12 cellular contexts compared by ENCODE assay signal in genomic region chr11:86551693-86552092, GRCh38.
A peak's percentile ranks its signal among the peaks of the same experiment; 100 is the strongest.
DNase-seq lines count a peak whose midpoint lies in the region; ATAC-seq, FAIRE-seq and TF ChIP-seq lines count a peak whose summit lies in the region.
"Had no signal": no experiment of that assay in that cellular context is flagged by ENCODE, and none has a peak within 500 bp of the region (broad histone marks: within the 10 kb centered on the region; RNA-seq: fewer than 3 reads in every experiment).

No MANE protein-coding gene starts in this region.

- TF ChIP-seq EP300 in K562 (IDR thresholded peaks at IDR 0.05; ENCODE audit: low read length), result no peak

- no peak overlapping the region for H3K4me2 ChIP-seq in K562 (ENCODE audit: insufficient read depth, low read length)

- no peaks in the 10 kb centered on the region for H3K79me2 ChIP-seq in K562 (ENCODE audit: control insufficient read depth, insufficient read depth, low read length)

- FAIRE-seq in K562 (lab: Jason Lieb, UNC), result no peak
- FAIRE-seq: H1 had no signal

- TF ChIP-seq POLR2A in K562 (conservative IDR thresholded peaks at IDR 0.05), result no peak

- H3K27ac ChIP-seq in K562 (ENCODE audit: extremely low read depth, low read depth, low read length) (no peak overlapping the region), mucosa of rectum (ENCODE audit: low read depth in 2 of 2, low read length in 2 of 2) (peak overlapping the region; percentile 32 to 68)
- H3K27ac ChIP-seq: C4-2B, neutrophil had no signal

- 0 out of 2 replicates have a peak, but pooled peaks cover 3% of the 10 kb centered on the region for H4K20me1 ChIP-seq in K562 (replicated peaks; ENCODE audit: control insufficient read depth, insufficient read depth, low read length)

- CTCF ChIA-PET in K562 (lab: Yijun Ruan, JAX; ENCODE audit: low intra/inter-chr PET ratio), result interaction anchor here (0.6 kb wide), 1 partner anchor 56 kb away, joined by 3 read pairs; no protein-coding TSS in a partner anchor

- H3K4me3 ChIP-seq in K562, result no peak overlapping the region
- no peak overlapping the region for H3K4me3 ChIP-seq in mucosa of rectum (ENCODE audit: low read length in 2 of 2)

- WGBS in K562 (ENCODE audit: insufficient coverage, low coverage, missing lambda C conversion rate), result 16% methylated on average over 3 of the region's 3 CpGs

- H3K36me3 ChIP-seq in K562 (ENCODE audit: control insufficient read depth, insufficient read depth, low read length), result no peaks in the 10 kb centered on the region
- H3K36me3 ChIP-seq in mucosa of rectum (ENCODE audit: control insufficient read depth in 2 of 2, insufficient read depth in 2 of 2, low read length in 2 of 2), result no peaks in the 10 kb centered on the region
- H3K36me3 ChIP-seq: neutrophil had no signal

- H3K4me1 ChIP-seq in K562 (replicated peaks in 1 of 2; ENCODE audit: control insufficient read depth in 2 of 2, insufficient read depth in 2 of 2, low read length in 2 of 2), result peaks cover 0 to 10% of the 10 kb centered on the region in 2 experiments; a peak in 3 of 5 replicates
- peaks cover 6 to 23% of the 10 kb centered on the region in 2 donors for H3K4me1 ChIP-seq in mucosa of rectum (ENCODE audit: control insufficient read depth in 2 of 2, insufficient read depth in 2 of 2, low read length in 2 of 2)

- H2AFZ ChIP-seq in K562 (ENCODE audit: low read depth, low read length), result no peak overlapping the region

- peak; percentile 1 for DNase-seq in D341Med (ENCODE audit: low spot score)
- DNase-seq in K562 (ENCODE audit: extremely low read depth in 1 of 4, low spot score in 3 of 4), result no peak
- DNase-seq in HUDEP-2 (lab: John Stamatoyannopoulos, UW; ENCODE audit: unreplicated experiment in 76 of 76), result no peak
- DNase-seq in activated CD8-positive, alpha-beta memory T cell treated with anti-CD3 and anti-CD28 coated beads, Interleukin-2, amount 50 U/mL, for 4 hours, result no peak
- no peak for DNase-seq in NCI-H1417 (lab: John Stamatoyannopoulos, UW)
- no peak for DNase-seq in EL
- DNase-seq: NCI-H2171 treated with DMSO at 0.1 percent for 48 hours had no signal

- TF ChIP-seq CTCF in K562 (IDR thresholded peaks at IDR 0.05 in 2 of 3, conservative IDR thresholded peaks at IDR 0.05 in 1 of 3; ENCODE audit: insufficient read depth in 2 of 3, low read depth in 1 of 3, low read length in 3 of 3), result no peak

- no peaks in the 10 kb centered on the region for H3K9me1 ChIP-seq in K562 (ENCODE audit: control insufficient read depth, insufficient read depth, low read length)

- H3K9me3 ChIP-seq in K562 (replicated peaks; ENCODE audit: control insufficient read depth, insufficient read depth, low read depth, low read length) (no peaks in the 10 kb centered on the region), mucosa of rectum (ENCODE audit: control insufficient read depth in 2 of 2, low read length in 2 of 2) (no peaks in the 10 kb centered on the region)
- H3K9me3 ChIP-seq: neutrophil had no signal

- BruUV-seq in K562 (replicated peaks; lab: Mats Ljungman, UMichigan), result no TSS peak

- POLR2A ChIA-PET in K562 (lab: Yijun Ruan, JAX), result interaction anchor here (0.6 kb wide), 1 partner anchor 25 kb away, joined by 4 read pairs; no protein-coding TSS in a partner anchor

- intact Hi-C loops in K562 (cut with micrococcal nuclease), result no loop called here

- H3K27me3 ChIP-seq in K562 (ENCODE audit: control insufficient read depth in 2 of 2, insufficient read depth in 2 of 2, low read length in 2 of 2) (peaks cover 13 to 45% of the 10 kb centered on the region in 2 experiments), mucosa of rectum (ENCODE audit: control insufficient read depth in 2 of 2, insufficient read depth in 2 of 2, low read length in 2 of 2) (no peaks in the 10 kb centered on the region)
- H3K27me3 ChIP-seq: neutrophil had no signal

- no peak for TF ChIP-seq RAD21 in K562 (CRISPR knock-in tag; conservative IDR thresholded peaks at IDR 0.05 in 1 of 2, IDR thresholded peaks at IDR 0.05 in 1 of 2)

- no peak overlapping the region for H3K9ac ChIP-seq in K562 (ENCODE audit: insufficient read depth in 1 of 2, low read depth in 2 of 2, low read length in 2 of 2)
- H3K9ac ChIP-seq in mucosa of rectum (ENCODE audit: low read depth in 1 of 2, low read length in 2 of 2), result no peak overlapping the region

- in situ Hi-C loops in K562 (cut with MboI), result no loop called here

- peak; percentile 36 for ATAC-seq in HG02678 (IDR thresholded peaks at IDR 0.05; ENCODE audit: unreplicated experiment)
- no peak for ATAC-seq in K562

TF ChIP-seq in K562, 482 proteins besides CTCF, POLR2A, EP300 and RAD21:
- TF ChIP-seq GTF2E2 (tag; IDR thresholded peaks at IDR 0.05) (0 out of 2 replicates have a peak, but pooled peaks have one; percentile 25), FIP1L1 (IDR thresholded peaks at IDR 0.05; ENCODE audit: low read depth, low read length, poor library complexity, severe bottlenecking) (no peak), EP400 (IDR thresholded peaks at IDR 0.05) (no peak), ZNF212 (CRISPR knock-in tag; IDR thresholded peaks at IDR 0.05) (no peak), TFE3 (CRISPR knock-in tag; IDR thresholded peaks at IDR 0.05) (no peak), ZNF318 (IDR thresholded peaks at IDR 0.05; ENCODE audit: borderline replicate concordance in 1 of 2, low read depth in 1 of 2) (no peak), NFIC (IDR thresholded peaks at IDR 0.05) (peak; percentile 91), POLR3A (IDR thresholded peaks at IDR 0.05; ENCODE audit: borderline replicate concordance, extremely low read depth, insufficient read depth, insufficient read length) (no peak), MAFG (tag; conservative IDR thresholded peaks at IDR 0.05) (0 out of 2 replicates have a peak, but pooled peaks have one; percentile 2), CBX3 (IDR thresholded peaks at IDR 0.05; ENCODE audit: borderline replicate concordance in 1 of 2, low read length in 2 of 2) (no peak)
TF ChIP-seq in K562: peak in this region for 3.
